ENCODE assay signal across 8 cellular contexts in the genomic region with DNA sequence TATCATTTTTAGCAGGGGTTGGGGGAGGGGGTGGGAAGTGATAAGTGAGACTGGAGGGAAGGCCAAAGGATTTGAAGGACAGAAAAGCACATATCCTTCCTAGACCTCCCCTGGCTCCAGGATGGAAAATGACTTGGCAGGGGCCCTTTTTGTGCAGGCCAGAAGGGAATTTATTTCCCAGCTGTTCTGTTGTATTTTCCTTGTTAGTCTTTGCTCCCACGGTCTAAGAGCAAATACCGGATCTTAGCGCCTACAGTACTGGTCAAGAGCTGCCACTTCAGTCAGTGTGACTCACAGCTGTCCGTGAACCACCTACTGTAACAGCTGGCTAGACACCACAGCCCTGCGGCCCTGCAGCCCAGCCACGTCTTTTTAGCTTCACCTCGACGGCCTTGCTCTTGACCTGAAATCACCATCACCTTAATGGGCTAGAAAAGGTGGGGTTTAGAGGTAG. TPM values are rescaled to one million over a fixed set of nuclear protein-coding genes. Genes with fewer than 3 reads are reported as not detected.
DNase-seq lines count a peak whose midpoint lies in the region; ATAC-seq and TF ChIP-seq lines count a peak whose summit lies in the region.

No MANE protein-coding gene starts in this region.

- DNase-seq in GM23338 (ENCODE audit: low spot score) (no peak), SHP77 (lab: John Stamatoyannopoulos, UW) (peak; percentile 53 to 70), Right ventricle myocardium inferior (ENCODE audit: missing footprints) (peak; percentile 72), sciatic nerve (ENCODE audit: low spot score) (no peak), foreskin melanocyte (no peak), T-helper 17 cell (no peak), GM10248 (ENCODE audit: extremely low spot score) (no peak)

- intact Hi-C loops in Right ventricle myocardium inferior (cut with DNase I), result no loop called here
- intact Hi-C loops in sciatic nerve (cut with DNase I), result no loop called here

- H3K4me3 Mint-ChIP-seq in GM23338 (no peak overlapping the region), T-helper 17 cell (no peak overlapping the region)

- no peak overlapping the region for H3K4me3 ChIP-seq in GM23338

- H3F3A ChIP-seq in GM23338 (replicated peaks; ENCODE audit: low read depth), result no peaks in the 10 kb centered on the region

- H3K36me3 Mint-ChIP-seq in GM23338 (ENCODE audit: low read depth) (no peaks in the 10 kb centered on the region), T-helper 17 cell (ENCODE audit: low read depth) (no peaks in the 10 kb centered on the region)

- no peak overlapping the region for H3K27ac ChIP-seq in GM23338 (ENCODE audit: low read depth)

- H4K20me1 ChIP-seq in GM23338 (replicated peaks; ENCODE audit: insufficient read depth), result no peaks in the 10 kb centered on the region

- TF ChIP-seq CTCF in GM23338 (conservative IDR thresholded peaks at IDR 0.05; ENCODE audit: low read depth in 2 of 2) (no peak), GM10248 (IDR thresholded peaks at IDR 0.05; ENCODE audit: control extremely low read depth, extremely low read depth, low read depth, missing control alignments) (no peak)

- H3K27ac Mint-ChIP-seq in GM23338, result no peak overlapping the region
- H3K27ac Mint-ChIP-seq in T-helper 17 cell, result no peak overlapping the region

- no peaks in the 10 kb centered on the region for H3K27me3 ChIP-seq in GM23338 (ENCODE audit: insufficient read depth)

- H3K36me3 ChIP-seq in GM23338 (ENCODE audit: insufficient read depth), result no peaks in the 10 kb centered on the region

- H3K9me2 ChIP-seq in GM23338 (ENCODE audit: insufficient read depth), result peaks cover 7% of the 10 kb centered on the region; the same call in 1 of the 2 replicates

- peak; percentile 65 for ATAC-seq in GM23338
- peak; percentile 94 for ATAC-seq in Right ventricle myocardium inferior
- ATAC-seq in sciatic nerve, result peak; percentile 70
- no peak for ATAC-seq in T-helper 17 cell
- ATAC-seq in HG03442 (IDR thresholded peaks at IDR 0.05; ENCODE audit: unreplicated experiment), result no peak

- no peak overlapping the region; the same call in 1 of the 2 replicates for H2AFZ ChIP-seq in GM23338

- H3K4me2 ChIP-seq in GM23338, result no peak overlapping the region

- H3K79me2 ChIP-seq in GM23338 (replicated peaks; ENCODE audit: insufficient read depth), result no peaks in the 10 kb centered on the region

- POLR2A ChIA-PET in GM10248 (lab: Yijun Ruan, JAX), result no interaction called here

- H3K9me3 ChIP-seq in T-helper 17 cell (ENCODE audit: control insufficient read depth, low read length, poor library complexity, severe bottlenecking), result no peaks in the 10 kb centered on the region

- peaks cover 18% of the 10 kb centered on the region for H3K4me1 ChIP-seq in GM23338 (ENCODE audit: insufficient read depth)

- CTCF ChIA-PET in GM10248 (lab: Yijun Ruan, JAX), result interaction anchor here (0.7 to 2.2 kb wide), 5 partner anchors 9 to 237 kb away, joined by 3 to 7 read pairs (median 3); no protein-coding TSS in a partner anchor

- peaks cover 6% of the 10 kb centered on the region for H3K27me3 Mint-ChIP-seq in GM23338 (ENCODE audit: insufficient read depth, low read depth, poor library complexity)
- H3K27me3 Mint-ChIP-seq in T-helper 17 cell, result peaks cover 21% of the 10 kb centered on the region

- H3K9me3 Mint-ChIP-seq in GM23338, result no peaks in the 10 kb centered on the region

- H3K4me1 Mint-ChIP-seq in GM23338 (peaks cover 25% of the 10 kb centered on the region), T-helper 17 cell (peaks cover 4% of the 10 kb centered on the region)

TF ChIP-seq in GM23338, 12 proteins besides CTCF, POLR2A, EP300 and RAD21 (continues in another document):
- no peak for TF ChIP-seq NANOG (IDR thresholded peaks at IDR 0.05; ENCODE audit: borderline replicate concordance)
- TF ChIP-seq CREB1 (CRISPR knock-in tag; IDR thresholded peaks at IDR 0.05; ENCODE audit: low read depth), result no peak
- no peak for TF ChIP-seq EZH2phosphoT487 (IDR thresholded peaks at IDR 0.05; ENCODE audit: unreplicated experiment)
- TF ChIP-seq, protein P1, sequence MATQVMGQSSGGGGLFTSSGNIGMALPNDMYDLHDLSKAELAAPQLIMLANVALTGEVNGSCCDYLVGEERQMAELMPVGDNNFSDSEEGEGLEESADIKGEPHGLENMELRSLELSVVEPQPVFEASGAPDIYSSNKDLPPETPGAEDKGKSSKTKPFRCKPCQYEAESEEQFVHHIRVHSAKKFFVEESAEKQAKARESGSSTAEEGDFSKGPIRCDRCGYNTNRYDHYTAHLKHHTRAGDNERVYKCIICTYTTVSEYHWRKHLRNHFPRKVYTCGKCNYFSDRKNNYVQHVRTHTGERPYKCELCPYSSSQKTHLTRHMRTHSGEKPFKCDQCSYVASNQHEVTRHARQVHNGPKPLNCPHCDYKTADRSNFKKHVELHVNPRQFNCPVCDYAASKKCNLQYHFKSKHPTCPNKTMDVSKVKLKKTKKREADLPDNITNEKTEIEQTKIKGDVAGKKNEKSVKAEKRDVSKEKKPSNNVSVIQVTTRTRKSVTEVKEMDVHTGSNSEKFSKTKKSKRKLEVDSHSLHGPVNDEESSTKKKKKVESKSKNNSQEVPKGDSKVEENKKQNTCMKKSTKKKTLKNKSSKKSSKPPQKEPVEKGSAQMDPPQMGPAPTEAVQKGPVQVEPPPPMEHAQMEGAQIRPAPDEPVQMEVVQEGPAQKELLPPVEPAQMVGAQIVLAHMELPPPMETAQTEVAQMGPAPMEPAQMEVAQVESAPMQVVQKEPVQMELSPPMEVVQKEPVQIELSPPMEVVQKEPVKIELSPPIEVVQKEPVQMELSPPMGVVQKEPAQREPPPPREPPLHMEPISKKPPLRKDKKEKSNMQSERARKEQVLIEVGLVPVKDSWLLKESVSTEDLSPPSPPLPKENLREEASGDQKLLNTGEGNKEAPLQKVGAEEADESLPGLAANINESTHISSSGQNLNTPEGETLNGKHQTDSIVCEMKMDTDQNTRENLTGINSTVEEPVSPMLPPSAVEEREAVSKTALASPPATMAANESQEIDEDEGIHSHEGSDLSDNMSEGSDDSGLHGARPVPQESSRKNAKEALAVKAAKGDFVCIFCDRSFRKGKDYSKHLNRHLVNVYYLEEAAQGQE (IDR thresholded peaks at IDR 0.05; ENCODE audit: unreplicated experiment), result no peak
- TF ChIP-seq EZH2 (IDR thresholded peaks at IDR 0.05; ENCODE audit: low read depth, unreplicated experiment), result no peak
- no peak for TF ChIP-seq ZNF114 (CRISPR knock-in tag; IDR thresholded peaks at IDR 0.05)

RNA-seq across cellular contexts. Expression of a gene that starts 51.0 kb away (rescaled TPM):
- total RNA-seq in GM23338 (2014; rRNA removed; shearing (Covaris generic)), result 51.3 and 59.8 TPM in 2 replicates
- polyA plus RNA-seq in GM23338 (2016; fragmentation: Nextera tagmentation; extraction: Ambion mirVana), result 19.7 and 22.9 TPM in 2 replicates
- 12.8 TPM for total RNA-seq in Right ventricle myocardium inferior
- 33.7 TPM for total RNA-seq in sciatic nerve
- total RNA-seq in T-helper 17 cell, result 1 to 10 TPM; 1.1 to 1.8 TPM

Comparison
In these comparisons a context has a peak if more than half of its experiments do, and no peak if none do; other contexts are left out.
1. ATAC-seq: peak in GM23338 (single experiment), Right ventricle myocardium inferior (single experiment) and sciatic nerve (single experiment); none in T-helper 17 cell (single experiment) and HG03442 (single experiment).
2. DNase-seq: peak in SHP77 (2 of 2) and Right ventricle myocardium inferior (single experiment); none in GM23338 (single experiment), sciatic nerve (single experiment), foreskin melanocyte (single experiment), T-helper 17 cell (0 of 3) and GM10248 (single experiment).